25 cellular contexts compared by ENCODE assay signal in genomic region chr2:178428396-178428806, GRCh38.
"Had no signal": no experiment of that assay in that cellular context is flagged by ENCODE, and none has a peak within 500 bp of the region (broad histone marks: within the 10 kb centered on the region; RNA-seq: fewer than 3 reads in every experiment).

No MANE protein-coding gene starts in this region.

- H3K27ac ChIP-seq: esophagus muscularis mucosa, foreskin keratinocyte, left lung, skin epidermis, thoracic aorta, uterus had no signal

- H3K9me3 ChIP-seq: uterus had no signal

- H3K4me1 Mint-ChIP-seq: activated B cell treated with CpG ODN at 0.5 μM for 24 hours; central memory CD8-positive, alpha-beta T cell; natural killer cell; stimulated activated effector memory CD8-positive, alpha-beta T cell treated with anti-CD3 and anti-CD28 coated beads, Interleukin-12 subunit alpha, Interleukin-12 subunit beta, amount 100 ng/mL, for 72 hours; T-helper 17 cell had no signal

- H3K4me1 ChIP-seq: esophagus muscularis mucosa, foreskin keratinocyte, left lung, uterus had no signal

- DNase-seq: activated B cell treated with CpG ODN at 0.5 μM for 24 hours; activated CD4-positive, alpha-beta T cell treated with anti-CD3 and anti-CD28 coated beads for 4 hours; activated CD4-positive, alpha-beta T cell treated with anti-CD3 and anti-CD28 coated beads, Interleukin-2, amount 50 U/mL, for 48 hours; activated CD8-positive, alpha-beta memory T cell treated with anti-CD3 and anti-CD28 coated beads, Interleukin-2, amount 50 U/mL, for 48 hours; activated gamma-delta T cell treated with Interleukin-2 at 50 U/mL for 16 hours; activated T-cell treated with anti-CD3 and anti-CD28 coated beads, Interleukin-2, amount 50 U/mL, for 24 hours; dermis blood vessel endothelial cell; effector CD4-positive, alpha-beta T cell; foreskin keratinocyte; kidney glomerular epithelial cell; left lung; mesendoderm; natural killer cell; stimulated activated CD4-positive, alpha-beta T cell treated with anti-CD3 and anti-CD28 coated beads, Interleukin-4, amount 100 ng/mL, for 24 hours; T-helper 17 cell; T1000; uterus had no signal

- H3K27ac Mint-ChIP-seq: activated B cell treated with CpG ODN at 0.5 μM for 24 hours; activated T-cell treated with anti-CD3 and anti-CD28 coated beads, Interleukin-2, amount 50 U/mL, for 24 hours; natural killer cell; stimulated activated naive CD8-positive, alpha-beta T cell treated with anti-CD3 and anti-CD28 coated beads, Interleukin-15, Interleukin-2, amounts not matched to agents 100 ng/mL and 50 ng/mL, for 24 hours; T-helper 17 cell; type B pancreatic cell had no signal

- H3K4me3 ChIP-seq: esophagus muscularis mucosa, left lung, lung, skin epidermis, thoracic aorta, uterus had no signal

- H3K36me3 ChIP-seq: uterus had no signal

- H3K4me3 Mint-ChIP-seq: activated B cell treated with CpG ODN at 0.5 μM for 24 hours; activated T-cell treated with anti-CD3 and anti-CD28 coated beads, Interleukin-2, amount 50 U/mL, for 24 hours; central memory CD8-positive, alpha-beta T cell; natural killer cell; stimulated activated effector memory CD8-positive, alpha-beta T cell treated with anti-CD3 and anti-CD28 coated beads, Interleukin-12 subunit alpha, Interleukin-12 subunit beta, amount 100 ng/mL, for 72 hours; stimulated activated naive CD8-positive, alpha-beta T cell treated with anti-CD3 and anti-CD28 coated beads, Interleukin-15, Interleukin-2, amounts not matched to agents 100 ng/mL and 50 ng/mL, for 24 hours; type B pancreatic cell had no signal

- H3K27me3 ChIP-seq: esophagus muscularis mucosa, foreskin keratinocyte, left lung, uterus had no signal

- H3K27me3 Mint-ChIP-seq: activated B cell treated with CpG ODN at 0.5 μM for 24 hours; activated T-cell treated with anti-CD3 and anti-CD28 coated beads, Interleukin-2, amount 50 U/mL, for 24 hours; central memory CD8-positive, alpha-beta T cell; stimulated activated naive CD8-positive, alpha-beta T cell treated with anti-CD3 and anti-CD28 coated beads, Interleukin-15, Interleukin-2, amounts not matched to agents 100 ng/mL and 50 ng/mL, for 24 hours; T-helper 17 cell; type B pancreatic cell had no signal
